Comparison of ENCODE assay signal across 23 cellular contexts in genomic region chrX:149040873-149041535, GRCh38.
A peak's percentile ranks its signal among the peaks of the same experiment; 100 is the strongest.
DNase-seq lines count a peak whose midpoint lies in the region; ATAC-seq, FAIRE-seq and TF ChIP-seq lines count a peak whose summit lies in the region.
"Had no signal": no experiment of that assay in that cellular context is flagged by ENCODE, and none has a peak within 500 bp of the region (broad histone marks: within the 10 kb centered on the region; RNA-seq: fewer than 3 reads in every experiment).

No MANE protein-coding gene starts in this region.

- TF ChIP-seq CTCF in brain microvascular endothelial cell (IDR thresholded peaks at IDR 0.05; ENCODE audit: low read depth, low read length, missing control alignments), result no peak

- H3K27ac ChIP-seq in brain microvascular endothelial cell, result no peak overlapping the region
- H3K27ac ChIP-seq: adrenal gland, uterus, WERI-Rb-1 had no signal

- no peak for FAIRE-seq in urothelium cell line (lab: Jason Lieb, UNC)

- H3K4me3 ChIP-seq in brain microvascular endothelial cell (ENCODE audit: low read depth, low read length), result no peak overlapping the region
- H3K4me3 ChIP-seq: adrenal gland, uterus had no signal

- DNase-seq in A172 (ENCODE audit: low spot score), result peak; percentile 52
- peak; percentile 50 for DNase-seq in amniotic epithelial cell (ENCODE audit: low read depth)
- no peak for DNase-seq in brain microvascular endothelial cell
- DNase-seq in urothelium cell line (ENCODE audit: low spot score), result no peak
- DNase-seq: 8988T; activated CD4-positive, alpha-beta T cell treated with anti-CD3 and anti-CD28 coated beads, Interleukin-2, amount 50 U/mL, for 48 hours; adrenal gland; BE2C; central memory CD4-positive, alpha-beta T cell; HFFc6; KBM-7; NCI-H2029 treated with DMSO at 0.1 percent for 48 hours; NCI-H446; RPMI8226; substantia nigra; uterus; WERI-Rb-1 had no signal

- ATAC-seq in GM18873 (IDR thresholded peaks at IDR 0.05; ENCODE audit: low FRiP score, unreplicated experiment) (peak; percentile 53), HG03196 (IDR thresholded peaks at IDR 0.05; ENCODE audit: unreplicated experiment) (peak; percentile 67), GM21423 (IDR thresholded peaks at IDR 0.05; ENCODE audit: unreplicated experiment) (no peak), HG02798 (IDR thresholded peaks at IDR 0.05; ENCODE audit: poor library complexity, unreplicated experiment) (no peak)
- ATAC-seq: natural killer cell treated with Interleukin-12 subunit alpha and Interleukin-12 subunit beta and Interleukin-15 and Interleukin-18, amount 100 ng/mL, for 72 hours; SK-N-SH treated with all-trans-retinoic acid at 6 μM for 48 hours had no signal

- no peaks in the 10 kb centered on the region for H3K36me3 ChIP-seq in brain microvascular endothelial cell (replicated peaks)
- H3K36me3 ChIP-seq: adrenal gland, BE2C, uterus, WERI-Rb-1 had no signal

- no peaks in the 10 kb centered on the region for H3K27me3 ChIP-seq in brain microvascular endothelial cell (replicated peaks)
- H3K27me3 ChIP-seq: adrenal gland, BE2C, uterus had no signal

- in situ Hi-C loops in brain microvascular endothelial cell (cut with HindIII; ENCODE audit: low pct_ligation_motif_present, low sequenced_read_pairs), result no loop called here

Comparison
In these comparisons a context has a peak if more than half of its experiments do, and no peak if none do; other contexts are left out.
1. DNase-seq: peak in A172 (single experiment) and amniotic epithelial cell (single experiment); none in brain microvascular endothelial cell (single experiment) and urothelium cell line (single experiment).
2. ATAC-seq: peak in GM18873 (single experiment) and HG03196 (single experiment); none in GM21423 (single experiment) and HG02798 (single experiment).